In genomic region chr1:200890818-200891773, GRCh38 we compare ENCODE assay signal across 1 cellular context.
TF ChIP-seq lines count a peak whose summit lies in the region.

No MANE protein-coding gene starts in this region.

TF ChIP-seq in HepG2, 621 proteins besides CTCF, POLR2A, EP300 and RAD21 (continued from another document and continues in another):
- TF ChIP-seq ZNF281 (CRISPR knock-in tag; IDR thresholded peaks at IDR 0.05; ENCODE audit: borderline replicate concordance) (peak; percentile 39; the same call in 1 of the 2 replicates), ASH2L (IDR thresholded peaks at IDR 0.05; ENCODE audit: insufficient read length, low read depth, low read length) (peak; percentile 49), HOXA9 (CRISPR knock-in tag; IDR thresholded peaks at IDR 0.05; ENCODE audit: borderline replicate concordance) (peak; percentile 53; the same call in 1 of the 2 replicates), ATF2 (CRISPR knock-in tag; IDR thresholded peaks at IDR 0.05) (0 out of 2 replicates have a peak, but pooled peaks have one; percentile 12), ERF (CRISPR knock-in tag; IDR thresholded peaks at IDR 0.05) (peak; percentile 22; the same call in 1 of the 2 replicates), ZNF567 (CRISPR knock-in tag; IDR thresholded peaks at IDR 0.05; ENCODE audit: borderline replicate concordance) (no peak), NR1H2 (CRISPR knock-in tag; IDR thresholded peaks at IDR 0.05; ENCODE audit: borderline replicate concordance, low read depth) (peak; percentile 40; the same call in 1 of the 2 replicates), HINFP (CRISPR knock-in tag; IDR thresholded peaks at IDR 0.05; ENCODE audit: low read depth) (0 out of 2 replicates have a peak, but pooled peaks have one; percentile 33), MEIS2 (CRISPR knock-in tag; IDR thresholded peaks at IDR 0.05) (no peak), MIER2 (CRISPR knock-in tag; IDR thresholded peaks at IDR 0.05) (peak; percentile 11; the same call in 1 of the 2 replicates), RERE (CRISPR knock-in tag; IDR thresholded peaks at IDR 0.05; ENCODE audit: low read depth) (no peak), BCL6 (CRISPR knock-in tag; IDR thresholded peaks at IDR 0.05) (no peak; the same call in 1 of the 2 replicates), TAF1 (CRISPR knock-in tag; IDR thresholded peaks at IDR 0.05) (peak; percentile 61), ZNF547 (CRISPR knock-in tag; IDR thresholded peaks at IDR 0.05) (0 out of 2 replicates have a peak, but pooled peaks have one; percentile 6), FOXK2 (IDR thresholded peaks at IDR 0.05) (peak; percentile 94), ZSCAN21 (CRISPR knock-in tag; IDR thresholded peaks at IDR 0.05; ENCODE audit: borderline replicate concordance) (peak; percentile 75; the same call in 1 of the 2 replicates), STAT6 (CRISPR knock-in tag; IDR thresholded peaks at IDR 0.05; ENCODE audit: borderline replicate concordance) (0 out of 2 replicates have a peak, but pooled peaks have one; percentile 52), E2F1 (CRISPR knock-in tag; IDR thresholded peaks at IDR 0.05) (peak; percentile 18; the same call in 1 of the 2 replicates), ZC3H4 (CRISPR knock-in tag; IDR thresholded peaks at IDR 0.05; ENCODE audit: borderline replicate concordance) (peak; percentile 39; the same call in 1 of the 2 replicates), HMG20B (CRISPR knock-in tag; conservative IDR thresholded peaks at IDR 0.05) (peak; percentile 11; the same call in 1 of the 2 replicates), ZNF350 (CRISPR knock-in tag; IDR thresholded peaks at IDR 0.05; ENCODE audit: borderline replicate concordance, low read depth) (peak; percentile 75; the same call in 1 of the 2 replicates), ZFYVE20 (CRISPR knock-in tag; IDR thresholded peaks at IDR 0.05; ENCODE audit: borderline replicate concordance, low read depth) (no peak), ZFY (CRISPR knock-in tag; IDR thresholded peaks at IDR 0.05) (peak; percentile 74), AKAP8 (CRISPR knock-in tag; IDR thresholded peaks at IDR 0.05) (no peak), PATZ1 (CRISPR knock-in tag; IDR thresholded peaks at IDR 0.05) (peak; percentile 72), ZNF317 (CRISPR knock-in tag; IDR thresholded peaks at IDR 0.05) (0 out of 2 replicates have a peak, but pooled peaks have one; percentile 13), ZBTB8A (CRISPR knock-in tag; IDR thresholded peaks at IDR 0.05; ENCODE audit: borderline replicate concordance, low read depth) (0 out of 2 replicates have a peak, but pooled peaks have one; percentile 48), MAF1 (CRISPR knock-in tag; IDR thresholded peaks at IDR 0.05; ENCODE audit: borderline replicate concordance) (no peak), ADNP (CRISPR knock-in tag; IDR thresholded peaks at IDR 0.05) (peak; percentile 60; the same call in 1 of the 2 replicates), UBTF (CRISPR knock-in tag; IDR thresholded peaks at IDR 0.05) (peak; percentile 53), SMC3 (IDR thresholded peaks at IDR 0.05; ENCODE audit: low read length) (peak; percentile 23; the same call in 1 of the 2 replicates), REPIN1 (CRISPR knock-in tag; IDR thresholded peaks at IDR 0.05; ENCODE audit: borderline replicate concordance, low read depth) (peak; percentile 58; the same call in 1 of the 2 replicates), RXRA (CRISPR knock-in tag; IDR thresholded peaks at IDR 0.05) (peak; percentile 33; the same call in 1 of the 2 replicates), ZNF101 (CRISPR knock-in tag; IDR thresholded peaks at IDR 0.05; ENCODE audit: borderline replicate concordance, low read depth) (no peak), ATAD3A (CRISPR knock-in tag; IDR thresholded peaks at IDR 0.05) (no peak), ATF7-NPFF (CRISPR knock-in tag; IDR thresholded peaks at IDR 0.05; ENCODE audit: low read depth) (peak; percentile 37)
